In genomic region chr6:114159727-114160126, GRCh38 we compare ENCODE assay signal across 31 cellular contexts.
"Had no signal": no experiment of that assay in that cellular context is flagged by ENCODE, and none has a peak within 500 bp of the region (broad histone marks: within the 10 kb centered on the region; RNA-seq: fewer than 3 reads in every experiment).

No MANE protein-coding gene starts in this region.

- H3K36me3 ChIP-seq: ascending aorta, cardiac muscle cell had no signal

- H3K4me3 ChIP-seq: ascending aorta, cardiac muscle cell had no signal

- FAIRE-seq: bronchial epithelial cell, TTC549 had no signal

- ATAC-seq: activated CD8-positive, alpha-beta T cell treated with anti-CD3 and anti-CD28 coated beads for 36 hours; activated naive CD8-positive, alpha-beta T cell treated with anti-CD3 and anti-CD28 coated beads, Interleukin-2, amount 50 U/mL, for 24 hours; activated T-cell treated with anti-CD3 and anti-CD28 coated beads, Interleukin-2, amount 50 U/mL, for 4 hours; activated T-cell treated with anti-CD3 and anti-CD28 coated beads, Interleukin-2, amount 50 U/mL, for 72 hours; activated T-helper 17 cell treated with anti-CD3 and anti-CD28 coated beads, Interleukin-2, amount 50 U/mL, for 72 hours had no signal

- DNase-seq: activated B cell treated with CpG ODN at 0.5 μM for 24 hours; activated CD4-positive, alpha-beta memory T cell treated with anti-CD3 and anti-CD28 coated beads for 36 hours; activated CD4-positive, alpha-beta T cell treated with anti-CD3 and anti-CD28 coated beads for 4 hours; activated CD4-positive, alpha-beta T cell treated with anti-CD3 and anti-CD28 coated beads, Interleukin-2, amount 10 ng/mL, durations not matched to agents 24 days and 14 days; activated CD4-positive, alpha-beta T cell treated with anti-CD3 and anti-CD28 coated beads, Interleukin-2, amount 50 U/mL, for 1 hour; activated CD4-positive, alpha-beta T cell treated with anti-CD3 and anti-CD28 coated beads, Interleukin-2, amount 50 U/mL, for 4 hours; activated CD4-positive, CD25-positive, alpha-beta regulatory T cell treated with anti-CD3 and anti-CD28 coated beads, Interleukin-2, amount 50 U/mL, for 72 hours; activated CD8-positive, alpha-beta memory T cell treated with anti-CD3 and anti-CD28 coated beads, Interleukin-2, amount 50 U/mL, for 4 hours; activated CD8-positive, alpha-beta T cell treated with anti-CD3 and anti-CD28 coated beads for 36 hours; activated effector memory CD4-positive, alpha-beta T cell treated with anti-CD3 and anti-CD28 coated beads, Interleukin-2, amount 50 U/mL, for 16 hours; activated gamma-delta T cell treated with Interleukin-2 at 50 U/mL for 16 hours; activated naive CD4-positive, alpha-beta T cell; activated naive CD4-positive, alpha-beta T cell treated with anti-CD3 and anti-CD28 coated beads for 36 hours; activated naive CD8-positive, alpha-beta T cell treated with anti-CD3 and anti-CD28 coated beads, Interleukin-2, amount 10 ng/mL, durations not matched to agents 7 days and 5 days; activated naive CD8-positive, alpha-beta T cell treated with anti-CD3 and anti-CD28 coated beads, Interleukin-2, amount 50 U/mL, for 24 hours; activated T-cell treated with anti-CD3 and anti-CD28 coated beads for 4 hours; activated T-cell treated with anti-CD3 and anti-CD28 coated beads, Interleukin-2, amount 50 U/mL, for 1 hour; activated T-cell treated with anti-CD3 and anti-CD28 coated beads, Interleukin-2, amount 50 U/mL, for 4 hours; activated T-cell treated with anti-CD3 and anti-CD28 coated beads, Interleukin-2, amount 50 U/mL, for 72 hours; amygdala; anterior cingulate cortex; caudate nucleus; cerebellar nuclear complex; T-helper 2 cell; T-helper 9 cell had no signal

- H3K4me1 ChIP-seq: ascending aorta had no signal

- H3K9me3 ChIP-seq: ascending aorta had no signal

- H3K27me3 ChIP-seq: ascending aorta, cardiac muscle cell had no signal

- H3K27ac ChIP-seq: ascending aorta, VCaP had no signal
